23 cellular contexts compared by ENCODE assay signal in genomic region chr5:81163641-81164040, GRCh38.
DNase-seq lines count a peak whose midpoint lies in the region; ATAC-seq, FAIRE-seq and TF ChIP-seq lines count a peak whose summit lies in the region.
"Had no signal": no experiment of that assay in that cellular context is flagged by ENCODE, and none has a peak within 500 bp of the region (broad histone marks: within the 10 kb centered on the region; RNA-seq: fewer than 3 reads in every experiment).

No MANE protein-coding gene starts in this region.

- H3K27ac ChIP-seq in OCI-LY3 (ENCODE audit: low read length) = peak overlapping the region; percentile 85; the same call in 1 of the 2 replicates
- H3K27ac ChIP-seq in astrocyte (ENCODE audit: low read depth, low read length) = no peak overlapping the region
- H3K27ac ChIP-seq in coronary artery = no peak overlapping the region
- no peak overlapping the region for H3K27ac ChIP-seq in effector memory CD4-positive, alpha-beta T cell (ENCODE audit: insufficient read depth, low read length, poor library complexity, severe bottlenecking)
- H3K27ac ChIP-seq: A549 had no signal

- peaks cover 2% of the 10 kb centered on the region for H3K36me3 Mint-ChIP-seq in activated CD8-positive, alpha-beta T cell treated with anti-CD3 and anti-CD28 coated beads for 36 hours (ENCODE audit: low read depth)
- H3K36me3 Mint-ChIP-seq in activated CD8-positive, alpha-beta T cell treated with anti-CD3 and anti-CD28 coated beads, Interleukin-2, amount 10 ng/mL, durations not matched to agents 7 days and 5 days (ENCODE audit: low read depth) = no peaks in the 10 kb centered on the region
- H3K36me3 Mint-ChIP-seq in astrocyte (ENCODE audit: low read depth, unreplicated experiment) = no peaks in the 10 kb centered on the region
- H3K36me3 Mint-ChIP-seq in natural killer cell treated with Interleukin-12 subunit alpha and Interleukin-12 subunit beta and Interleukin-15 and Interleukin-18, amount 100 ng/mL, for 72 hours = no peaks in the 10 kb centered on the region
- H3K36me3 Mint-ChIP-seq: CD14-positive monocyte had no signal

- peak; percentile 67 for ATAC-seq in activated CD8-positive, alpha-beta T cell treated with anti-CD3 and anti-CD28 coated beads for 36 hours
- no peak for ATAC-seq in activated CD8-positive, alpha-beta T cell treated with anti-CD3 and anti-CD28 coated beads, Interleukin-2, amount 10 ng/mL, durations not matched to agents 7 days and 5 days
- ATAC-seq in natural killer cell treated with Interleukin-12 subunit alpha and Interleukin-12 subunit beta and Interleukin-15 and Interleukin-18, amount 100 ng/mL, for 72 hours = peak; percentile 67 to 84
- ATAC-seq in GM18502 (IDR thresholded peaks at IDR 0.05; ENCODE audit: poor library complexity, unreplicated experiment) = no peak
- ATAC-seq: A549, Right ventricle myocardium inferior had no signal

- peaks cover 16% of the 10 kb centered on the region for H3K4me1 Mint-ChIP-seq in activated CD8-positive, alpha-beta T cell treated with anti-CD3 and anti-CD28 coated beads for 36 hours (ENCODE audit: low read depth)
- H3K4me1 Mint-ChIP-seq in activated CD8-positive, alpha-beta T cell treated with anti-CD3 and anti-CD28 coated beads, Interleukin-2, amount 10 ng/mL, durations not matched to agents 7 days and 5 days (ENCODE audit: low read depth) = peaks cover 10% of the 10 kb centered on the region
- peaks cover 14% of the 10 kb centered on the region for H3K4me1 Mint-ChIP-seq in astrocyte (ENCODE audit: low read depth, unreplicated experiment)
- peaks cover 0 to 9% of the 10 kb centered on the region in 2 donors for H3K4me1 Mint-ChIP-seq in natural killer cell treated with Interleukin-12 subunit alpha and Interleukin-12 subunit beta and Interleukin-15 and Interleukin-18, amount 100 ng/mL, for 72 hours (ENCODE audit: low read depth in 2 of 2)
- H3K4me1 Mint-ChIP-seq: B cell, CD14-positive monocyte had no signal

- H4K20me1 ChIP-seq in OCI-LY3 (ENCODE audit: insufficient read depth, low read length) = no peaks in the 10 kb centered on the region
- H4K20me1 ChIP-seq in astrocyte (ENCODE audit: insufficient read depth, low read length) = no peaks in the 10 kb centered on the region

- peak; percentile 36 for DNase-seq in activated CD8-positive, alpha-beta T cell treated with anti-CD3 and anti-CD28 coated beads for 36 hours
- no peak for DNase-seq in activated CD8-positive, alpha-beta T cell treated with anti-CD3 and anti-CD28 coated beads, Interleukin-2, amount 10 ng/mL, durations not matched to agents 7 days and 5 days
- DNase-seq in astrocyte (ENCODE audit: low read depth) = peak; percentile 51
- no peak for DNase-seq in natural killer cell treated with Interleukin-12 subunit alpha and Interleukin-12 subunit beta and Interleukin-15 and Interleukin-18, amount 100 ng/mL, for 72 hours (ENCODE audit: low spot score)
- no peak for DNase-seq in coronary artery (ENCODE audit: low spot score)
- no peak for DNase-seq in effector memory CD4-positive, alpha-beta T cell
- DNase-seq: DMS53, GDM1, H7, Kasumi-1, MG63, NCI-H1417 treated with DMSO at 0.1 percent for 48 hours, NCI-H187 treated with DMSO at 0.1 percent for 48 hours, NCI-H2107, NCI-H446 treated with DMSO at 0.1 percent for 48 hours, NCI-H526 treated with DMSO at 0.1 percent for 48 hours had no signal

- H3K9me3 Mint-ChIP-seq in activated CD8-positive, alpha-beta T cell treated with anti-CD3 and anti-CD28 coated beads for 36 hours = no peaks in the 10 kb centered on the region
- H3K9me3 Mint-ChIP-seq in activated CD8-positive, alpha-beta T cell treated with anti-CD3 and anti-CD28 coated beads, Interleukin-2, amount 10 ng/mL, durations not matched to agents 7 days and 5 days (ENCODE audit: insufficient read depth) = no peaks in the 10 kb centered on the region
- peaks cover 1% of the 10 kb centered on the region for H3K9me3 Mint-ChIP-seq in astrocyte (ENCODE audit: unreplicated experiment)
- H3K9me3 Mint-ChIP-seq in natural killer cell treated with Interleukin-12 subunit alpha and Interleukin-12 subunit beta and Interleukin-15 and Interleukin-18, amount 100 ng/mL, for 72 hours = no peaks in the 10 kb centered on the region
- H3K9me3 Mint-ChIP-seq: CD14-positive monocyte had no signal

- peaks cover 48% of the 10 kb centered on the region for H3K4me1 ChIP-seq in OCI-LY3 (ENCODE audit: low read length)
- no peaks in the 10 kb centered on the region for H3K4me1 ChIP-seq in astrocyte (ENCODE audit: insufficient read depth, low read length)
- no peaks in the 10 kb centered on the region for H3K4me1 ChIP-seq in effector memory CD4-positive, alpha-beta T cell (ENCODE audit: control insufficient read depth, insufficient read depth, low read length, poor library complexity, severe bottlenecking)
- H3K4me1 ChIP-seq: A549 had no signal

- POLR2A ChIA-PET in activated CD8-positive, alpha-beta T cell treated with anti-CD3 and anti-CD28 coated beads for 36 hours (lab: Charles Lee) = interaction anchor here (1.1 kb wide), 1 partner anchor 331 kb away, joined by 3 read pairs; no protein-coding TSS in a partner anchor
- POLR2A ChIA-PET in activated CD8-positive, alpha-beta T cell treated with anti-CD3 and anti-CD28 coated beads, Interleukin-2, amount 10 ng/mL, durations not matched to agents 7 days and 5 days (lab: Charles Lee) = interaction anchor here (1.0 kb wide), 1 partner anchor 38 kb away, joined by 3 read pairs; no protein-coding TSS in a partner anchor

- H3K4me2 ChIP-seq in OCI-LY3 (ENCODE audit: low read length) (no peak overlapping the region), astrocyte (ENCODE audit: low read length) (no peak overlapping the region)
- H3K4me2 ChIP-seq: A549 had no signal

- H3K4me3 ChIP-seq in OCI-LY3 (ENCODE audit: low read length) = no peak overlapping the region
- H3K4me3 ChIP-seq in astrocyte (ENCODE audit: insufficient read depth, low read depth, low read length) = no peak overlapping the region
- no peak overlapping the region for H3K4me3 ChIP-seq in coronary artery
- no peak overlapping the region for H3K4me3 ChIP-seq in effector memory CD4-positive, alpha-beta T cell (ENCODE audit: insufficient read depth, low read depth, low read length, poor library complexity, severe bottlenecking)
- H3K4me3 ChIP-seq: A549, MG63 had no signal

- no peak overlapping the region for H3K9ac ChIP-seq in OCI-LY3 (ENCODE audit: low read length)
- no peak overlapping the region for H3K9ac ChIP-seq in astrocyte (ENCODE audit: low read length)

- intact Hi-C loops in activated CD8-positive, alpha-beta T cell treated with anti-CD3 and anti-CD28 coated beads for 36 hours (cut with micrococcal nuclease) = no loop called here

- H3K27me3 ChIP-seq in OCI-LY3 (ENCODE audit: low read depth, low read length) = no peaks in the 10 kb centered on the region
- H3K27me3 ChIP-seq in astrocyte (ENCODE audit: insufficient read depth, low read length) = no peaks in the 10 kb centered on the region
- no peaks in the 10 kb centered on the region for H3K27me3 ChIP-seq in effector memory CD4-positive, alpha-beta T cell (replicated peaks; ENCODE audit: control insufficient read depth, insufficient read depth, low read length, poor library complexity, severe bottlenecking)
- H3K27me3 ChIP-seq: MG63 had no signal

- H3K27me3 Mint-ChIP-seq in activated CD8-positive, alpha-beta T cell treated with anti-CD3 and anti-CD28 coated beads for 36 hours = no peaks in the 10 kb centered on the region
- H3K27me3 Mint-ChIP-seq in activated CD8-positive, alpha-beta T cell treated with anti-CD3 and anti-CD28 coated beads, Interleukin-2, amount 10 ng/mL, durations not matched to agents 7 days and 5 days (ENCODE audit: low read depth) = no peaks in the 10 kb centered on the region
- H3K27me3 Mint-ChIP-seq in astrocyte (ENCODE audit: low read depth, unreplicated experiment) = peaks cover 2% of the 10 kb centered on the region
- peaks cover 0 to 3% of the 10 kb centered on the region in 2 donors for H3K27me3 Mint-ChIP-seq in natural killer cell treated with Interleukin-12 subunit alpha and Interleukin-12 subunit beta and Interleukin-15 and Interleukin-18, amount 100 ng/mL, for 72 hours

- CTCF ChIA-PET in activated CD8-positive, alpha-beta T cell treated with anti-CD3 and anti-CD28 coated beads for 36 hours (lab: Charles Lee) = interaction anchor here (0.7 to 2.1 kb wide), 7 partner anchors 13 to 476 kb away, joined by 3 to 7 read pairs (median 3); no protein-coding TSS in a partner anchor
- CTCF ChIA-PET in activated CD8-positive, alpha-beta T cell treated with anti-CD3 and anti-CD28 coated beads, Interleukin-2, amount 10 ng/mL, durations not matched to agents 7 days and 5 days (lab: Charles Lee) = interaction anchor here (1.0 to 3.7 kb wide), 4 partner anchors 55 to 492 kb away, joined by 3 to 21 read pairs (median 4); no protein-coding TSS in a partner anchor

- H3K79me2 ChIP-seq in OCI-LY3 (ENCODE audit: low read length) = no peaks in the 10 kb centered on the region
- no peaks in the 10 kb centered on the region for H3K79me2 ChIP-seq in astrocyte (ENCODE audit: insufficient read depth, low read length)

- no peak for TF ChIP-seq CTCF in activated CD8-positive, alpha-beta T cell treated with anti-CD3 and anti-CD28 coated beads for 36 hours (IDR thresholded peaks at IDR 0.05)
- TF ChIP-seq CTCF in OCI-LY3 (IDR thresholded peaks at IDR 0.05; ENCODE audit: low read depth, low read length) (no peak), astrocyte (IDR thresholded peaks at IDR 0.05; ENCODE audit: insufficient read depth, low read depth, low read length) (no peak), coronary artery (IDR thresholded peaks at IDR 0.05) (no peak)

- H3K4me3 Mint-ChIP-seq in activated CD8-positive, alpha-beta T cell treated with anti-CD3 and anti-CD28 coated beads for 36 hours = no peak overlapping the region
- no peak overlapping the region for H3K4me3 Mint-ChIP-seq in activated CD8-positive, alpha-beta T cell treated with anti-CD3 and anti-CD28 coated beads, Interleukin-2, amount 10 ng/mL, durations not matched to agents 7 days and 5 days
- no peak overlapping the region for H3K4me3 Mint-ChIP-seq in astrocyte (ENCODE audit: unreplicated experiment)
- H3K4me3 Mint-ChIP-seq in natural killer cell treated with Interleukin-12 subunit alpha and Interleukin-12 subunit beta and Interleukin-15 and Interleukin-18, amount 100 ng/mL, for 72 hours = no peak overlapping the region
- H3K4me3 Mint-ChIP-seq: B cell, CD14-positive monocyte had no signal

- no peaks in the 10 kb centered on the region for H3K36me3 ChIP-seq in OCI-LY3 (replicated peaks; ENCODE audit: low read depth, low read length)
- no peaks in the 10 kb centered on the region for H3K36me3 ChIP-seq in astrocyte (ENCODE audit: insufficient read depth, low read length)
- no peaks in the 10 kb centered on the region for H3K36me3 ChIP-seq in effector memory CD4-positive, alpha-beta T cell (ENCODE audit: control insufficient read depth, insufficient read depth, low read length)
- H3K36me3 ChIP-seq: MG63 had no signal

- no peak overlapping the region for H3K27ac Mint-ChIP-seq in activated CD8-positive, alpha-beta T cell treated with anti-CD3 and anti-CD28 coated beads for 36 hours
- no peak overlapping the region for H3K27ac Mint-ChIP-seq in activated CD8-positive, alpha-beta T cell treated with anti-CD3 and anti-CD28 coated beads, Interleukin-2, amount 10 ng/mL, durations not matched to agents 7 days and 5 days
- peak overlapping the region; percentile 97 for H3K27ac Mint-ChIP-seq in astrocyte (ENCODE audit: unreplicated experiment)
- H3K27ac Mint-ChIP-seq in natural killer cell treated with Interleukin-12 subunit alpha and Interleukin-12 subunit beta and Interleukin-15 and Interleukin-18, amount 100 ng/mL, for 72 hours = no peak overlapping the region
- H3K27ac Mint-ChIP-seq: B cell, CD14-positive monocyte had no signal

- H3K9me3 ChIP-seq in OCI-LY3 (ENCODE audit: insufficient read depth, low read length) (no peaks in the 10 kb centered on the region), astrocyte (ENCODE audit: insufficient read depth, low read depth, low read length) (no peaks in the 10 kb centered on the region)
- no peaks in the 10 kb centered on the region for H3K9me3 ChIP-seq in effector memory CD4-positive, alpha-beta T cell (ENCODE audit: control insufficient read depth, low read length)
- H3K9me3 ChIP-seq: A549, MG63 had no signal

- no peak for FAIRE-seq in astrocyte (lab: Jason Lieb, UNC)
- FAIRE-seq: A549, D721Med had no signal

- no peak overlapping the region for H2AFZ ChIP-seq in OCI-LY3 (ENCODE audit: low read depth, low read length)
- H2AFZ ChIP-seq in astrocyte (ENCODE audit: low read depth, low read length) = no peak overlapping the region

Comparison
In these comparisons a context has a peak if more than half of its experiments do, and no peak if none do; other contexts are left out.
1. ATAC-seq: peak in activated CD8-positive, alpha-beta T cell treated with anti-CD3 and anti-CD28 coated beads for 36 hours (single experiment) and natural killer cell treated with Interleukin-12 subunit alpha and Interleukin-12 subunit beta and Interleukin-15 and Interleukin-18, amount 100 ng/mL, for 72 hours (2 of 2); none in activated CD8-positive, alpha-beta T cell treated with anti-CD3 and anti-CD28 coated beads, Interleukin-2, amount 10 ng/mL, durations not matched to agents 7 days and 5 days (single experiment) and GM18502 (single experiment).
2. DNase-seq: peak in activated CD8-positive, alpha-beta T cell treated with anti-CD3 and anti-CD28 coated beads for 36 hours (single experiment) and astrocyte (single experiment); none in activated CD8-positive, alpha-beta T cell treated with anti-CD3 and anti-CD28 coated beads, Interleukin-2, amount 10 ng/mL, durations not matched to agents 7 days and 5 days (single experiment), natural killer cell treated with Interleukin-12 subunit alpha and Interleukin-12 subunit beta and Interleukin-15 and Interleukin-18, amount 100 ng/mL, for 72 hours (single experiment), coronary artery (single experiment) and effector memory CD4-positive, alpha-beta T cell (0 of 3).